ENCODE assay signal across 1 cellular context in genomic region chr5:138937392-138938387, GRCh38.
TF ChIP-seq lines count a peak whose summit lies in the region.

No MANE protein-coding gene starts in this region.

TF ChIP-seq in H1, 55 proteins besides CTCF, POLR2A, EP300 and RAD21:
- no peak for TF ChIP-seq YY1 (IDR thresholded peaks at IDR 0.05; ENCODE audit: low read depth, low read length)
- TF ChIP-seq SP1 (IDR thresholded peaks at IDR 0.05; ENCODE audit: low read depth, low read length), result no peak
- peak; percentile 72 for TF ChIP-seq POLR2AphosphoS5 (IDR thresholded peaks at IDR 0.05; ENCODE audit: low read depth, low read length)
- TF ChIP-seq RFX5 (IDR thresholded peaks at IDR 0.05; ENCODE audit: borderline replicate concordance, low read depth, low read length), result no peak
- no peak for TF ChIP-seq PHF8 (conservative IDR thresholded peaks at IDR 0.05; ENCODE audit: low read depth, low read length)
TF ChIP-seq in H1: peak in this region for 1.
